Comparison of ENCODE assay signal across 1 cellular context in the genomic region with DNA sequence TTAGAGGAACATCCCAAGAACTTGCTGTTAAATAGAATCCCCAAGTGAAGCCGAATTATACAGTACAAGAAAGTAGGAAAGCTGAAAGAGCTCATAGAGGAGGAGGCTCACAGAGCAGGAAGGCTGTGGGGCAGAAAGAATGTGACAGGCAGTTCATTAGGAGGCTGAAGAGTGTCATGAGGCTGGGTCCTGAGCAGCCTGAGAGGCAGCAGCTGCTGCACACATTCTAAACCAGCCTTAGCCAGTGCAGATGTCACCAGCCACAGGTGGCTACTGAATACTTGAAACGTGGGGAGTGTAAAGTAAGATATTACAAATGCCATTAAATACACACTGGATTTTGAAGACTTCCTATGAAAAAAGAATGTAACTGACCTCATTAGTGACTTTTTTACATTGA.
TF ChIP-seq lines count a peak whose summit lies in the region.

No MANE protein-coding gene starts in this region.

TF ChIP-seq in HepG2, 621 proteins besides CTCF, POLR2A, EP300 and RAD21 (continued from another document):
- no peak for TF ChIP-seq ZBTB10 (CRISPR knock-in tag; IDR thresholded peaks at IDR 0.05; ENCODE audit: borderline replicate concordance)
- TF ChIP-seq CBX1 (IDR thresholded peaks at IDR 0.05; ENCODE audit: low read depth): no peak
- no peak for TF ChIP-seq ZNF382 (CRISPR knock-in tag; IDR thresholded peaks at IDR 0.05; ENCODE audit: borderline replicate concordance)
